Comparison of ENCODE assay signal across 9 cellular contexts in genomic region chr17:64778367-64779290, GRCh38.
A peak's percentile ranks its signal among the peaks of the same experiment; 100 is the strongest.
DNase-seq lines count a peak whose midpoint lies in the region; ATAC-seq and TF ChIP-seq lines count a peak whose summit lies in the region.
"Had no signal": no experiment of that assay in that cellular context is flagged by ENCODE, and none has a peak within 500 bp of the region (broad histone marks: within the 10 kb centered on the region; RNA-seq: fewer than 3 reads in every experiment).

No MANE protein-coding gene starts in this region.

- DNase-seq in NCI-H345 (lab: John Stamatoyannopoulos, UW) (peak; percentile 56), naive B cell (no peak), omental fat pad (ENCODE audit: low spot score) (no peak), posterior vena cava (ENCODE audit: low spot score) (no peak)
- no peak for DNase-seq in activated CD4-positive, alpha-beta T cell treated with anti-CD3 and anti-CD28 coated beads for 4 hours

- H3K9me2 ChIP-seq in DOHH2 (replicated peaks; ENCODE audit: control insufficient read depth, low read length), result no peaks in the 10 kb centered on the region

- peak overlapping the region in 1 of 6 donors; percentile 33 for H3K27ac Mint-ChIP-seq in naive B cell

- no peaks in the 10 kb centered on the region for H4K20me1 ChIP-seq in DOHH2 (ENCODE audit: control insufficient read depth, insufficient read depth, low read depth, low read length)

- H3K4me1 Mint-ChIP-seq in naive B cell, result peaks cover 28 to 42% (median 40%) of the 10 kb centered on the region in 3 donors

- intact Hi-C loops in posterior vena cava (cut with DNase I), result no loop called here

- H3K36me3 ChIP-seq in DOHH2 (ENCODE audit: control insufficient read depth, low read length), result no peaks in the 10 kb centered on the region
- H3K36me3 ChIP-seq in duodenal mucosa (ENCODE audit: control insufficient read depth in 1 of 2, insufficient read depth in 2 of 2, low read length in 2 of 2), result no peaks in the 10 kb centered on the region

- H3K4me3 ChIP-seq in DOHH2 (ENCODE audit: low read length) (peak overlapping the region; percentile 63), duodenal mucosa (ENCODE audit: low read depth in 1 of 2, low read length in 2 of 2) (peak overlapping the region; percentile 30 to 54)

- H3K36me3 Mint-ChIP-seq in naive B cell, result no peaks in the 10 kb centered on the region

- H3K4me1 ChIP-seq in DOHH2 (ENCODE audit: control insufficient read depth, low read length) (peaks cover 53% of the 10 kb centered on the region), duodenal mucosa (ENCODE audit: control insufficient read depth in 1 of 2, insufficient read depth in 2 of 2, low read length in 2 of 2) (peaks cover 25 to 50% of the 10 kb centered on the region in 2 donors)

- peak overlapping the region; percentile 73 for H3K4me2 ChIP-seq in DOHH2 (ENCODE audit: low read length)

- H3K27me3 ChIP-seq in DOHH2 (ENCODE audit: control insufficient read depth, low read length) (peaks cover 14% of the 10 kb centered on the region), duodenal mucosa (ENCODE audit: control insufficient read depth in 1 of 2, insufficient read depth in 2 of 2, low read length in 2 of 2) (peaks cover 14 to 22% of the 10 kb centered on the region in 2 donors)

- H3K79me2 ChIP-seq in DOHH2 (ENCODE audit: control insufficient read depth, low read length), result no peaks in the 10 kb centered on the region

- ATAC-seq in naive B cell (ENCODE audit: low read depth in 2 of 2), result no peak
- ATAC-seq in omental fat pad (ENCODE audit: low FRiP score), result no peak
- ATAC-seq in GM18867 (IDR thresholded peaks at IDR 0.05; ENCODE audit: unreplicated experiment), result no peak

- H3K27ac ChIP-seq in DOHH2 (ENCODE audit: low read depth, low read length), result peak overlapping the region; percentile 77; the same call in 1 of the 2 replicates
- H3K27ac ChIP-seq in duodenal mucosa (ENCODE audit: low read depth, low read length), result peak overlapping the region; percentile 51
- H3K27ac ChIP-seq: HL-60 had no signal

- H3K9me3 ChIP-seq in DOHH2 (ENCODE audit: control insufficient read depth, insufficient read depth, low read length) (no peaks in the 10 kb centered on the region), duodenal mucosa (ENCODE audit: control insufficient read depth in 1 of 2, low read length in 2 of 2) (no peaks in the 10 kb centered on the region)

- peaks cover 0 to 17% (median 8%) of the 10 kb centered on the region in 3 donors for H3K27me3 Mint-ChIP-seq in naive B cell

- peaks cover 11% of the 10 kb centered on the region for H3F3A ChIP-seq in DOHH2 (ENCODE audit: control insufficient read depth, insufficient read depth)

- TF ChIP-seq CTCF in DOHH2 (IDR thresholded peaks at IDR 0.05; ENCODE audit: low read depth, low read length, poor library complexity, severe bottlenecking) (no peak), omental fat pad (IDR thresholded peaks at IDR 0.05) (no peak)

- H3K9ac ChIP-seq in duodenal mucosa (ENCODE audit: low read depth in 1 of 2, low read length in 2 of 2), result no peak overlapping the region

- H3K9me3 Mint-ChIP-seq in naive B cell, result no peaks in the 10 kb centered on the region

- peak overlapping the region; percentile 55 to 92 (median 84) for H3K4me3 Mint-ChIP-seq in naive B cell
